In the genomic region with DNA sequence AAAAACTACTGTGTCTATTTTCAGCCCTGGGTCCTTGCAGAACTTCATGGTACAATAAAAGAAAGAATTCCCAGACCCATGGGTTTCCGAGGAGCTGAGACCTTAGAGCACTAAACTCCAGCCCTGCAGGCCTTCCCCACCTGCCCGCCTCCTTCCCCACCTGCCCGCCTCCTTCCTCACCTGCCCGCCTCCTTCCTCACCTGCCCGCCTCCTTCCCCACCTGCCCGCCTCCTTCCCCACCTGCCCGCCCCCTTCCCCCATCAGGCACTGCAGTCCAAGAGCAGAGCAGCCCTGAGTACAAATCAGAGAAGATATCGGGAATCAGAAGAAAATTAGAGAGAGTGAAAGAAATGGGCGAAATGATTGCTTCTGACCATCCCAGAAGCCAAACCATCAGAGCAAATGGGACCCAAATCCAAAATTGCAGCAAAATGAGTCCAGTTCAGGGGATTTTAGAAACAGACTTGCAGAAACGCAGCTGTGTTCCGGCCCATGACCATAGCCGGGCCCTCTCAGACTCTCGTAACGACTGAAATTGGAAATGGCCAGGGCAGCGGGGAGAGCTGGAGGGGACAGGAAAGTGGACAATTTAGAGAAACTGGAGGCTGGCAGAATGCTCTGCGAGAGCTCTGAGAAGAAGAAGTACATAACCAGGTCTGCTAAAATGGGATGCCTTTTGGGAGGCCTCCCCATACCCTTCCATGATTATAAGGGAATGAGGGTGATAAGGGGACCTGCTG, we compare ENCODE assay signal across 21 cellular contexts.
"Had no signal": no experiment of that assay in that cellular context is flagged by ENCODE, and none has a peak within 500 bp of the region (broad histone marks: within the 10 kb centered on the region; RNA-seq: fewer than 3 reads in every experiment).

No MANE protein-coding gene starts in this region.

- H3K36me3 Mint-ChIP-seq: activated naive CD4-positive, alpha-beta T cell treated with anti-CD3 and anti-CD28 coated beads, Interleukin-2, amount 10 ng/mL, durations not matched to agents 7 days and 5 days; natural killer cell treated with Interleukin-12 subunit alpha and Interleukin-12 subunit beta and Interleukin-15 and Interleukin-18, amount 100 ng/mL, for 72 hours; stimulated activated effector memory CD8-positive, alpha-beta T cell treated with anti-CD3 and anti-CD28 coated beads, Interleukin-12 subunit alpha, Interleukin-12 subunit beta, amount 100 ng/mL, for 72 hours; T-cell had no signal

- H3K4me3 Mint-ChIP-seq: activated naive CD4-positive, alpha-beta T cell treated with anti-CD3 and anti-CD28 coated beads, Interleukin-2, amount 10 ng/mL, durations not matched to agents 7 days and 5 days; activated T-cell treated with anti-CD3 and anti-CD28 coated beads, Interleukin-2, amount 50 U/mL, for 4 hours; natural killer cell treated with Interleukin-12 subunit alpha and Interleukin-12 subunit beta and Interleukin-15 and Interleukin-18, amount 100 ng/mL, for 72 hours; stimulated activated effector memory CD8-positive, alpha-beta T cell treated with anti-CD3 and anti-CD28 coated beads, Interleukin-12 subunit alpha, Interleukin-12 subunit beta, amount 100 ng/mL, for 72 hours; T-cell; T-helper 2 cell treated with Interferon-gamma antibody and Interleukin-4, amounts not matched to agents 5 μg/mL and 100 μg/mL, for 36 hours had no signal

- H3K4me1 Mint-ChIP-seq: activated naive CD4-positive, alpha-beta T cell treated with anti-CD3 and anti-CD28 coated beads, Interleukin-2, amount 10 ng/mL, durations not matched to agents 7 days and 5 days; stimulated activated effector memory CD8-positive, alpha-beta T cell treated with anti-CD3 and anti-CD28 coated beads, Interleukin-12 subunit alpha, Interleukin-12 subunit beta, amount 100 ng/mL, for 72 hours; T-cell had no signal

- ATAC-seq: activated T-cell treated with anti-CD3 and anti-CD28 coated beads, Interleukin-2, amount 50 U/mL, for 4 hours; heart left ventricle; left lobe of liver; natural killer cell treated with Interleukin-12 subunit alpha and Interleukin-12 subunit beta and Interleukin-15 and Interleukin-18, amount 100 ng/mL, for 72 hours; right cardiac atrium; stimulated activated effector memory CD8-positive, alpha-beta T cell treated with anti-CD3 and anti-CD28 coated beads, Interleukin-12 subunit alpha, Interleukin-12 subunit beta, amount 100 ng/mL, for 72 hours; T-cell had no signal

- H3K27ac ChIP-seq: heart left ventricle, skin epidermis, testis, VCaP had no signal

- H3K9me3 Mint-ChIP-seq: activated T-cell treated with anti-CD3 and anti-CD28 coated beads, Interleukin-2, amount 50 U/mL, for 4 hours; natural killer cell treated with Interleukin-12 subunit alpha and Interleukin-12 subunit beta and Interleukin-15 and Interleukin-18, amount 100 ng/mL, for 72 hours; T-helper 2 cell treated with Interferon-gamma antibody and Interleukin-4, amounts not matched to agents 5 μg/mL and 100 μg/mL, for 36 hours had no signal

- H3K4me3 ChIP-seq: heart left ventricle, lung, skin epidermis, testis had no signal

- H3K27me3 ChIP-seq: testis had no signal

- H3K27ac Mint-ChIP-seq: activated naive CD4-positive, alpha-beta T cell treated with anti-CD3 and anti-CD28 coated beads, Interleukin-2, amount 10 ng/mL, durations not matched to agents 7 days and 5 days; natural killer cell treated with Interleukin-12 subunit alpha and Interleukin-12 subunit beta and Interleukin-15 and Interleukin-18, amount 100 ng/mL, for 72 hours; stimulated activated effector memory CD8-positive, alpha-beta T cell treated with anti-CD3 and anti-CD28 coated beads, Interleukin-12 subunit alpha, Interleukin-12 subunit beta, amount 100 ng/mL, for 72 hours; T-cell; T-helper 2 cell treated with Interferon-gamma antibody and Interleukin-4, amounts not matched to agents 5 μg/mL and 100 μg/mL, for 36 hours had no signal

- DNase-seq: activated CD4-positive, alpha-beta T cell treated with anti-CD3 and anti-CD28 coated beads for 1 hour; activated CD4-positive, alpha-beta T cell treated with anti-CD3 and anti-CD28 coated beads, Interleukin-2, amount 50 U/mL, for 1 hour; activated CD8-positive, alpha-beta memory T cell treated with anti-CD3 and anti-CD28 coated beads, Interleukin-2, amount 50 U/mL, for 48 hours; activated T-cell treated with anti-CD3 and anti-CD28 coated beads, Interleukin-2, amount 50 U/mL, for 4 hours; amygdala; cerebellar nuclear complex; heart left ventricle; midbrain; right cardiac atrium; stimulated activated CD4-positive, alpha-beta T cell treated with anti-CD3 and anti-CD28 coated beads, Interleukin-2, amount 100 ng/mL, for 24 hours; T-cell; testis; trophoblast cell had no signal

- H3K27me3 Mint-ChIP-seq: activated naive CD4-positive, alpha-beta T cell treated with anti-CD3 and anti-CD28 coated beads, Interleukin-2, amount 10 ng/mL, durations not matched to agents 7 days and 5 days had no signal

- H3K36me3 ChIP-seq: heart left ventricle had no signal

- H3K9me3 ChIP-seq: heart left ventricle, testis had no signal

- H3K4me1 ChIP-seq: heart left ventricle had no signal
